In genomic region chr11:17012179-17012578, GRCh38 we compare ENCODE assay signal across 2 cellular contexts.
TF ChIP-seq lines count a peak whose summit lies in the region.

No MANE protein-coding gene starts in this region.

TF ChIP-seq in A549, 52 proteins besides CTCF, POLR2A, EP300 and RAD21 (continued from another document):
- no peak for TF ChIP-seq REST (IDR thresholded peaks at IDR 0.05)
- no peak for TF ChIP-seq E2F6 (IDR thresholded peaks at IDR 0.05; ENCODE audit: borderline replicate concordance, low read depth)
- TF ChIP-seq ESRRA (IDR thresholded peaks at IDR 0.05; ENCODE audit: borderline replicate concordance, low read length) = no peak
- TF ChIP-seq NFE2L2 (conservative IDR thresholded peaks at IDR 0.05; ENCODE audit: low read length) = no peak
- TF ChIP-seq HES2 (IDR thresholded peaks at IDR 0.05) = no peak
- TF ChIP-seq PBX3 (IDR thresholded peaks at IDR 0.05) = no peak
- TF ChIP-seq RFX5 (IDR thresholded peaks at IDR 0.05) = no peak
- TF ChIP-seq KDM1A (IDR thresholded peaks at IDR 0.05; ENCODE audit: low read depth) = no peak
- TF ChIP-seq NR3C1 (IDR thresholded peaks at IDR 0.05) = no peak
- TF ChIP-seq RARB (CRISPR knock-in tag; IDR thresholded peaks at IDR 0.05) = no peak
- no peak for TF ChIP-seq HMGXB4 (CRISPR knock-in tag; IDR thresholded peaks at IDR 0.05; ENCODE audit: borderline replicate concordance)
TF ChIP-seq in A549: peak in this region for 0.

TF ChIP-seq in neural cell, 6 proteins besides CTCF, POLR2A, EP300 and RAD21 (continued from another document):
- TF ChIP-seq REST (IDR thresholded peaks at IDR 0.05; ENCODE audit: borderline replicate concordance) = no peak
- no peak for TF ChIP-seq MXI1 (conservative IDR thresholded peaks at IDR 0.05; ENCODE audit: poor library complexity, severe bottlenecking)
- TF ChIP-seq EZH2 (IDR thresholded peaks at IDR 0.05; ENCODE audit: borderline replicate concordance, insufficient read depth, low read length, poor library complexity, severe bottlenecking) = no peak
